Comparison of ENCODE assay signal across 1 cellular context in the genomic region with DNA sequence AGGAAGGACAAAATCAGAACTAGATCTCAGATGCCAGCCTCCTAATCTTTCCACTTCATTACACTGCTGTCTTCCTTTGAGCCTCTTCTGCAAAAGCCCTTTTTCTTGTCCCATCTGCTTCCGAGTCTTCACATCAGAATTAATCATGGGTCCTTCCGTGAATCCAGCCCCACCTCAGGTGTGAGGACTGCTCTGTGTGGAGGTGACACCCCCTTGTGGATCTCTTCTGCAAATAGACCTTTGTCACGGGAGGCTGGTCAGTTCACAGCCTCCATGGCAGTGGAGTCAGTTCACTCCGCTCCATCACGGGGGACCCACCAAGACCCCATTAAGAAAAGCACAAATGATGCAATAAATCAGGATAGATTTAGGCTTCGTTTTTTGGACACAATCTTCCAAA.
TF ChIP-seq lines count a peak whose summit lies in the region.

No MANE protein-coding gene starts in this region.

TF ChIP-seq in HepG2, 621 proteins besides CTCF, POLR2A, EP300 and RAD21 (continued from another document):
- TF ChIP-seq, protein P1, sequence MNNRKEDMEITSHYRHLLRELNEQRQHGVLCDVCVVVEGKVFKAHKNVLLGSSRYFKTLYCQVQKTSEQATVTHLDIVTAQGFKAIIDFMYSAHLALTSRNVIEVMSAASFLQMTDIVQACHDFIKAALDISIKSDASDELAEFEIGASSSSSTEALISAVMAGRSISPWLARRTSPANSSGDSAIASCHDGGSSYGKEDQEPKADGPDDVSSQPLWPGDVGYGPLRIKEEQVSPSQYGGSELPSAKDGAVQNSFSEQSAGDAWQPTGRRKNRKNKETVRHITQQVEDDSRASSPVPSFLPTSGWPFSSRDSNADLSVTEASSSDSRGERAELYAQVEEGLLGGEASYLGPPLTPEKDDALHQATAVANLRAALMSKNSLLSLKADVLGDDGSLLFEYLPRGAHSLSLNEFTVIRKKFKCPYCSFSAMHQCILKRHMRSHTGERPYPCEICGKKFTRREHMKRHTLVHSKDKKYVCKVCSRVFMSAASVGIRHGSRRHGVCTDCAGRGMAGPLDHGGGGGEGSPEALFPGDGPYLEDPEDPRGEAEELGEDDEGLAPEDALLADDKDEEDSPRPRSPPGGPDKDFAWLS (CRISPR knock-in tag; IDR thresholded peaks at IDR 0.05; ENCODE audit: borderline replicate concordance), result no peak
- TF ChIP-seq, protein P2, sequence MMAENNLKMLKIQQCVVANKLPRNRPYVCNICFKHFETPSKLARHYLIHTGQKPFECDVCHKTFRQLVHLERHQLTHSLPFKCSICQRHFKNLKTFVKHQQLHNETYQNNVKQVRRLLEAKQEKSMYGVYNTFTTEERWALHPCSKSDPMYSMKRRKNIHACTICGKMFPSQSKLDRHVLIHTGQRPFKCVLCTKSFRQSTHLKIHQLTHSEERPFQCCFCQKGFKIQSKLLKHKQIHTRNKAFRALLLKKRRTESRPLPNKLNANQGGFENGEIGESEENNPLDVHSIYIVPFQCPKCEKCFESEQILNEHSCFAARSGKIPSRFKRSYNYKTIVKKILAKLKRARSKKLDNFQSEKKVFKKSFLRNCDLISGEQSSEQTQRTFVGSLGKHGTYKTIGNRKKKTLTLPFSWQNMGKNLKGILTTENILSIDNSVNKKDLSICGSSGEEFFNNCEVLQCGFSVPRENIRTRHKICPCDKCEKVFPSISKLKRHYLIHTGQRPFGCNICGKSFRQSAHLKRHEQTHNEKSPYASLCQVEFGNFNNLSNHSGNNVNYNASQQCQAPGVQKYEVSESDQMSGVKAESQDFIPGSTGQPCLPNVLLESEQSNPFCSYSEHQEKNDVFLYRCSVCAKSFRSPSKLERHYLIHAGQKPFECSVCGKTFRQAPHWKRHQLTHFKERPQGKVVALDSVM (CRISPR knock-in tag; IDR thresholded peaks at IDR 0.05), result peak; percentile 65
- TF ChIP-seq CEBPB (IDR thresholded peaks at IDR 0.05; ENCODE audit: borderline replicate concordance, low read depth, low read length), result no peak
- TF ChIP-seq, protein P3, sequence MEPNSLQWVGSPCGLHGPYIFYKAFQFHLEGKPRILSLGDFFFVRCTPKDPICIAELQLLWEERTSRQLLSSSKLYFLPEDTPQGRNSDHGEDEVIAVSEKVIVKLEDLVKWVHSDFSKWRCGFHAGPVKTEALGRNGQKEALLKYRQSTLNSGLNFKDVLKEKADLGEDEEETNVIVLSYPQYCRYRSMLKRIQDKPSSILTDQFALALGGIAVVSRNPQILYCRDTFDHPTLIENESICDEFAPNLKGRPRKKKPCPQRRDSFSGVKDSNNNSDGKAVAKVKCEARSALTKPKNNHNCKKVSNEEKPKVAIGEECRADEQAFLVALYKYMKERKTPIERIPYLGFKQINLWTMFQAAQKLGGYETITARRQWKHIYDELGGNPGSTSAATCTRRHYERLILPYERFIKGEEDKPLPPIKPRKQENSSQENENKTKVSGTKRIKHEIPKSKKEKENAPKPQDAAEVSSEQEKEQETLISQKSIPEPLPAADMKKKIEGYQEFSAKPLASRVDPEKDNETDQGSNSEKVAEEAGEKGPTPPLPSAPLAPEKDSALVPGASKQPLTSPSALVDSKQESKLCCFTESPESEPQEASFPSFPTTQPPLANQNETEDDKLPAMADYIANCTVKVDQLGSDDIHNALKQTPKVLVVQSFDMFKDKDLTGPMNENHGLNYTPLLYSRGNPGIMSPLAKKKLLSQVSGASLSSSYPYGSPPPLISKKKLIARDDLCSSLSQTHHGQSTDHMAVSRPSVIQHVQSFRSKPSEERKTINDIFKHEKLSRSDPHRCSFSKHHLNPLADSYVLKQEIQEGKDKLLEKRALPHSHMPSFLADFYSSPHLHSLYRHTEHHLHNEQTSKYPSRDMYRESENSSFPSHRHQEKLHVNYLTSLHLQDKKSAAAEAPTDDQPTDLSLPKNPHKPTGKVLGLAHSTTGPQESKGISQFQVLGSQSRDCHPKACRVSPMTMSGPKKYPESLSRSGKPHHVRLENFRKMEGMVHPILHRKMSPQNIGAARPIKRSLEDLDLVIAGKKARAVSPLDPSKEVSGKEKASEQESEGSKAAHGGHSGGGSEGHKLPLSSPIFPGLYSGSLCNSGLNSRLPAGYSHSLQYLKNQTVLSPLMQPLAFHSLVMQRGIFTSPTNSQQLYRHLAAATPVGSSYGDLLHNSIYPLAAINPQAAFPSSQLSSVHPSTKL (CRISPR knock-in tag; IDR thresholded peaks at IDR 0.05), result 0 out of 2 replicates have a peak, but pooled peaks have one; percentile 8
- peak; percentile 39; the same call in 1 of the 2 replicates for TF ChIP-seq ATF7 (IDR thresholded peaks at IDR 0.05)
- TF ChIP-seq ATF7 (CRISPR knock-in tag; IDR thresholded peaks at IDR 0.05), result no peak
- no peak for TF ChIP-seq ZSCAN29 (CRISPR knock-in tag; conservative IDR thresholded peaks at IDR 0.05)
- no peak for TF ChIP-seq ZNF251 (CRISPR knock-in tag; IDR thresholded peaks at IDR 0.05)
- no peak for TF ChIP-seq PCBP1 (IDR thresholded peaks at IDR 0.05; ENCODE audit: borderline replicate concordance, low read depth, low read length)
TF ChIP-seq in HepG2: peak in this region for 10.
